In genomic region chr1:247373721-247374141, GRCh38 we compare ENCODE assay signal across 8 cellular contexts. TPM values are rescaled to one million over a fixed set of nuclear protein-coding genes. Genes with fewer than 3 reads are reported as not detected.
DNase-seq lines count a peak whose midpoint lies in the region; ATAC-seq and TF ChIP-seq lines count a peak whose summit lies in the region.

No MANE protein-coding gene starts in this region.

- H3K27ac ChIP-seq in endodermal cell (ENCODE audit: low read depth, low read length): no peak overlapping the region

- TF ChIP-seq CTCF in Loucy (conservative IDR thresholded peaks at IDR 0.05; ENCODE audit: low read length): peak; percentile 61
- TF ChIP-seq CTCF in endodermal cell (conservative IDR thresholded peaks at IDR 0.05): peak; percentile 84

- H3K4me1 ChIP-seq in Loucy (ENCODE audit: insufficient read depth, low read length, poor library complexity, severe bottlenecking) (no peaks in the 10 kb centered on the region), endodermal cell (ENCODE audit: control insufficient read depth, insufficient read depth, low read length) (peaks cover 10% of the 10 kb centered on the region)

- DNase-seq in DMS 273 (lab: John Stamatoyannopoulos, UW; ENCODE audit: unreplicated experiment) (peak; percentile 44), DMS 273 treated with DMSO at 0.1 percent for 48 hours (lab: John Stamatoyannopoulos, UW) (no peak), endodermal cell (peak; percentile 78), myocyte (ENCODE audit: low read depth) (peak; percentile 51)
- DNase-seq in activated CD4-positive, alpha-beta T cell treated with anti-CD3 and anti-CD28 coated beads, Interleukin-2, amount 50 U/mL, for 48 hours: peak; percentile 52 to 68
- DNase-seq in stimulated activated naive CD4-positive, alpha-beta T cell (lab: John Stamatoyannopoulos, UW): peak; percentile 21 to 68 (median 37)

- H3K9me2 ChIP-seq in Loucy (replicated peaks; ENCODE audit: low read depth, low read length): no peaks in the 10 kb centered on the region

- H4K20me1 ChIP-seq in Loucy (ENCODE audit: insufficient read depth, low read length, poor library complexity, severe bottlenecking): no peaks in the 10 kb centered on the region

- no peak for ATAC-seq in HG03108 (IDR thresholded peaks at IDR 0.05; ENCODE audit: unreplicated experiment)

- H3K36me3 ChIP-seq in Loucy (ENCODE audit: insufficient read depth, low read length): no peaks in the 10 kb centered on the region
- H3K36me3 ChIP-seq in endodermal cell (ENCODE audit: control insufficient read depth, insufficient read depth, low read length): no peaks in the 10 kb centered on the region

- no peaks in the 10 kb centered on the region for H3K79me2 ChIP-seq in Loucy (ENCODE audit: insufficient read depth, low read length)

- H3K27me3 ChIP-seq in Loucy (ENCODE audit: insufficient read depth, low read length, poor library complexity, severe bottlenecking) (no peaks in the 10 kb centered on the region), endodermal cell (ENCODE audit: control insufficient read depth, insufficient read depth, low read length, poor library complexity, severe bottlenecking) (no peaks in the 10 kb centered on the region)

- peaks cover 34% of the 10 kb centered on the region for H3K4me1 Mint-ChIP-seq in endodermal cell

- peak overlapping the region; percentile 70 for H3K4me3 ChIP-seq in Loucy (ENCODE audit: low read length, poor library complexity, severe bottlenecking)
- H3K4me3 ChIP-seq in endodermal cell (ENCODE audit: low read length): no peak overlapping the region

- no peak overlapping the region for H3K27ac Mint-ChIP-seq in endodermal cell

- no peaks in the 10 kb centered on the region for H3F3A ChIP-seq in Loucy (ENCODE audit: low read depth)

- H3K9me3 Mint-ChIP-seq in endodermal cell: peaks cover 7% of the 10 kb centered on the region

- WGBS in endodermal cell (ENCODE audit: insufficient coverage in 1 of 2, insufficient read length in 1 of 2), 2 experiments: 81 to 85% methylated on average over 11 to 26 of the region's 26 CpGs

- H3K9me3 ChIP-seq in Loucy (ENCODE audit: insufficient read depth, low read depth, low read length) (no peaks in the 10 kb centered on the region), endodermal cell (ENCODE audit: control insufficient read depth, low read length) (no peaks in the 10 kb centered on the region)

- peak overlapping the region; percentile 89 for H2AFZ ChIP-seq in Loucy (ENCODE audit: low read length)

- peak overlapping the region; percentile 61 for H3K4me2 ChIP-seq in Loucy (ENCODE audit: low read depth, low read length, poor library complexity, severe bottlenecking)

- H3K36me3 Mint-ChIP-seq in endodermal cell (ENCODE audit: low read depth): peaks cover 6% of the 10 kb centered on the region

- H3K9ac ChIP-seq in Loucy (ENCODE audit: low read depth, low read length, poor library complexity, severe bottlenecking) (no peak overlapping the region), endodermal cell (ENCODE audit: extremely low read depth, low read length, poor library complexity, severe bottlenecking) (no peak overlapping the region)

- H3K27me3 Mint-ChIP-seq in endodermal cell (ENCODE audit: insufficient read depth): peaks cover 10% of the 10 kb centered on the region

- H3K4me3 Mint-ChIP-seq in endodermal cell: no peak overlapping the region

RNA-seq across cellular contexts. Expression of gene ZNF496, which starts 42.1 kb away (rescaled TPM):
- 10 to 100 TPM; 63.5 to 65.6 TPM for total RNA-seq in endodermal cell
- 45.9 TPM for polyA plus RNA-seq in endodermal cell (2013, experiment 1 of 2)
- polyA plus RNA-seq in endodermal cell (2013, experiment 2 of 2): 37.8 TPM
- total RNA-seq in myocyte: 35.9 and 50.9 TPM in 2 replicates
- 15.1 TPM for polyA plus RNA-seq in myocyte (2012)

RNA-seq across cellular contexts. Expression of gene NLRP3, which starts 42.2 kb away (rescaled TPM):
- total RNA-seq in endodermal cell (under 1 TPM in 1 of 2 donors, not detected in 1; 0.09 TPM), myocyte (0.05 TPM in 1 of 2 replicates, not detected in the other)
- polyA plus RNA-seq in endodermal cell (2013, experiment 1 of 2): 0.14 TPM
- polyA plus RNA-seq in endodermal cell (2013, experiment 2 of 2): 0.21 TPM
- polyA plus RNA-seq in myocyte (2012): 0.38 TPM
